Comparison of ENCODE assay signal across 21 cellular contexts in genomic region chr5:135194126-135194488, GRCh38.
DNase-seq lines count a peak whose midpoint lies in the region; ATAC-seq, FAIRE-seq and TF ChIP-seq lines count a peak whose summit lies in the region.
"Had no signal": no experiment of that assay in that cellular context is flagged by ENCODE, and none has a peak within 500 bp of the region (broad histone marks: within the 10 kb centered on the region; RNA-seq: fewer than 3 reads in every experiment).

No MANE protein-coding gene starts in this region.

- peaks cover 21% of the 10 kb centered on the region for H3K4me1 ChIP-seq in astrocyte (ENCODE audit: insufficient read depth, low read length)
- H3K4me1 ChIP-seq in stomach = peaks cover 10 to 41% (median 25%) of the 10 kb centered on the region in 4 donors

- intact Hi-C loops in activated naive CD4-positive, alpha-beta T cell treated with anti-CD3 and anti-CD28 coated beads for 36 hours (cut with micrococcal nuclease) = loop anchor here (5.0 kb wide), 1 partner anchor 607 kb away; no protein-coding TSS in a partner anchor
- intact Hi-C loops in stomach (cut with DNase I; ENCODE audit: low total_unique reads) = loop anchor here (10.0 kb wide), 2 partner anchors 141 to 159 kb away; partner anchors contain the start of gene PITX1

- H3K36me3 ChIP-seq in astrocyte (ENCODE audit: insufficient read depth, low read length) = no peaks in the 10 kb centered on the region
- H3K36me3 ChIP-seq in stomach = no peaks in the 10 kb centered on the region
- H3K36me3 ChIP-seq: Peyer's patch had no signal

- H2AFZ ChIP-seq in astrocyte (ENCODE audit: low read depth, low read length) = no peak overlapping the region

- peaks cover 8% of the 10 kb centered on the region for H3K27me3 ChIP-seq in astrocyte (ENCODE audit: insufficient read depth, low read length)
- peaks cover 0 to 46% (median 4%) of the 10 kb centered on the region in 3 donors for H3K27me3 ChIP-seq in stomach
- H3K27me3 ChIP-seq: Peyer's patch had no signal

- H3K4me1 Mint-ChIP-seq in activated naive CD4-positive, alpha-beta T cell treated with anti-CD3 and anti-CD28 coated beads for 36 hours (ENCODE audit: low read depth) = peaks cover 2% of the 10 kb centered on the region
- H3K4me1 Mint-ChIP-seq in astrocyte (ENCODE audit: low read depth, unreplicated experiment) = peaks cover 11% of the 10 kb centered on the region
- peaks cover 11% of the 10 kb centered on the region for H3K4me1 Mint-ChIP-seq in stimulated activated memory B cell treated with anti-CD40 and anti-IgM and Interleukin-4, amounts not matched to agents 10 μg/mL and 1 μg/mL and 100 μg/mL, for 72 hours

- H3K27ac ChIP-seq in astrocyte (ENCODE audit: low read depth, low read length) = peak overlapping the region; percentile 3
- H3K27ac ChIP-seq in stomach = peak overlapping the region in 4 of 5 donors; percentile 30 to 87 (median 74)
- H3K27ac ChIP-seq: C4-2B, Peyer's patch had no signal

- no peaks in the 10 kb centered on the region for H3K9me3 Mint-ChIP-seq in activated naive CD4-positive, alpha-beta T cell treated with anti-CD3 and anti-CD28 coated beads for 36 hours
- H3K9me3 Mint-ChIP-seq in astrocyte (ENCODE audit: unreplicated experiment) = peaks cover 11% of the 10 kb centered on the region
- H3K9me3 Mint-ChIP-seq in stimulated activated memory B cell treated with anti-CD40 and anti-IgM and Interleukin-4, amounts not matched to agents 10 μg/mL and 1 μg/mL and 100 μg/mL, for 72 hours = peaks cover 17% of the 10 kb centered on the region
- H3K9me3 Mint-ChIP-seq: CD8-positive, alpha-beta memory T cell had no signal

- FAIRE-seq in astrocyte (lab: Jason Lieb, UNC) = no peak
- FAIRE-seq: GM12891, HTR-8/SVneo had no signal

- TF ChIP-seq CTCF in astrocyte (IDR thresholded peaks at IDR 0.05; ENCODE audit: insufficient read depth, low read depth, low read length) = no peak
- no peak for TF ChIP-seq CTCF in stomach (IDR thresholded peaks at IDR 0.05)

- no peaks in the 10 kb centered on the region for H3K36me3 Mint-ChIP-seq in activated naive CD4-positive, alpha-beta T cell treated with anti-CD3 and anti-CD28 coated beads for 36 hours (ENCODE audit: low read depth)
- H3K36me3 Mint-ChIP-seq in astrocyte (ENCODE audit: low read depth, unreplicated experiment) = no peaks in the 10 kb centered on the region
- H3K36me3 Mint-ChIP-seq in stimulated activated memory B cell treated with anti-CD40 and anti-IgM and Interleukin-4, amounts not matched to agents 10 μg/mL and 1 μg/mL and 100 μg/mL, for 72 hours = no peaks in the 10 kb centered on the region

- peak overlapping the region; percentile 64 for H3K4me2 ChIP-seq in astrocyte (ENCODE audit: low read length)

- TF ChIP-seq EP300 in stomach (IDR thresholded peaks at IDR 0.05) = no peak

- peak overlapping the region; percentile 46 for H3K27ac Mint-ChIP-seq in activated naive CD4-positive, alpha-beta T cell treated with anti-CD3 and anti-CD28 coated beads for 36 hours
- no peak overlapping the region for H3K27ac Mint-ChIP-seq in astrocyte (ENCODE audit: unreplicated experiment)
- no peak overlapping the region for H3K27ac Mint-ChIP-seq in stimulated activated memory B cell treated with anti-CD40 and anti-IgM and Interleukin-4, amounts not matched to agents 10 μg/mL and 1 μg/mL and 100 μg/mL, for 72 hours
- H3K27ac Mint-ChIP-seq: CD8-positive, alpha-beta memory T cell had no signal

- H3K9ac ChIP-seq in astrocyte (ENCODE audit: low read length) = no peak overlapping the region

- H3K9me3 ChIP-seq in astrocyte (ENCODE audit: insufficient read depth, low read depth, low read length) (no peaks in the 10 kb centered on the region), stomach (no peaks in the 10 kb centered on the region)
- H3K9me3 ChIP-seq: Peyer's patch had no signal

- 61 to 95% (median 70%) methylated on average over 2 of the region's 2 CpGs for WGBS in stomach, 5 donors

- no peak overlapping the region for H3K4me3 Mint-ChIP-seq in activated naive CD4-positive, alpha-beta T cell treated with anti-CD3 and anti-CD28 coated beads for 36 hours
- H3K4me3 Mint-ChIP-seq in astrocyte (ENCODE audit: unreplicated experiment) = no peak overlapping the region
- no peak overlapping the region for H3K4me3 Mint-ChIP-seq in stimulated activated memory B cell treated with anti-CD40 and anti-IgM and Interleukin-4, amounts not matched to agents 10 μg/mL and 1 μg/mL and 100 μg/mL, for 72 hours
- H3K4me3 Mint-ChIP-seq: CD8-positive, alpha-beta memory T cell had no signal

- H3K4me3 ChIP-seq in astrocyte (ENCODE audit: insufficient read depth, low read depth, low read length) = no peak overlapping the region
- H3K4me3 ChIP-seq in stomach = no peak overlapping the region
- H3K4me3 ChIP-seq: Peyer's patch had no signal

- no peak for ATAC-seq in stimulated activated memory B cell treated with anti-CD40 and anti-IgM and Interleukin-4, amounts not matched to agents 10 μg/mL and 1 μg/mL and 100 μg/mL, for 72 hours
- ATAC-seq in HG02610 (IDR thresholded peaks at IDR 0.05; ENCODE audit: unreplicated experiment) = no peak

- no peak for TF ChIP-seq POLR2A in stomach (IDR thresholded peaks at IDR 0.05)

- H3K27me3 Mint-ChIP-seq in activated naive CD4-positive, alpha-beta T cell treated with anti-CD3 and anti-CD28 coated beads for 36 hours (ENCODE audit: low read depth) = peaks cover 5% of the 10 kb centered on the region
- peaks cover 52% of the 10 kb centered on the region for H3K27me3 Mint-ChIP-seq in astrocyte (ENCODE audit: low read depth, unreplicated experiment)
- peaks cover 36% of the 10 kb centered on the region for H3K27me3 Mint-ChIP-seq in stimulated activated memory B cell treated with anti-CD40 and anti-IgM and Interleukin-4, amounts not matched to agents 10 μg/mL and 1 μg/mL and 100 μg/mL, for 72 hours

- no peaks in the 10 kb centered on the region for H3K79me2 ChIP-seq in astrocyte (ENCODE audit: insufficient read depth, low read length)

- no peaks in the 10 kb centered on the region for H4K20me1 ChIP-seq in astrocyte (ENCODE audit: insufficient read depth, low read length)

- DNase-seq in activated naive CD4-positive, alpha-beta T cell treated with anti-CD3 and anti-CD28 coated beads for 36 hours = no peak
- DNase-seq in activated naive CD4-positive, alpha-beta T cell treated with anti-CD3 and anti-CD28 coated beads, Interleukin-2, amount 50 U/mL, for 16 hours = no peak
- DNase-seq in astrocyte (ENCODE audit: low read depth) (no peak), islet precursor cell (peak; percentile 56), stomach (no peak), SKM-1 (lab: John Stamatoyannopoulos, UW; ENCODE audit: unreplicated experiment) (no peak)
- DNase-seq: Calu3; CD8-positive, alpha-beta memory T cell; DMS153; MV-4-11; NCI-H1694; NCI-H2081 treated with DMSO at 0.1 percent for 48 hours; NCI-H2171 treated with DMSO at 0.1 percent for 48 hours; NCI-H446; NCI-H526; Peyer's patch had no signal

- CTCF ChIA-PET in activated naive CD4-positive, alpha-beta T cell treated with anti-CD3 and anti-CD28 coated beads for 36 hours (lab: Charles Lee) = no interaction called here
